15 cellular contexts compared by ENCODE assay signal in genomic region chr10:88999629-89000028, GRCh38. TPM values are rescaled to one million over a fixed set of nuclear protein-coding genes. Genes with fewer than 3 reads are reported as not detected.
DNase-seq lines count a peak whose midpoint lies in the region; ATAC-seq, FAIRE-seq and TF ChIP-seq lines count a peak whose summit lies in the region.
"Had no signal": no experiment of that assay in that cellular context is flagged by ENCODE, and none has a peak within 500 bp of the region (broad histone marks: within the 10 kb centered on the region; RNA-seq: fewer than 3 reads in every experiment).

No MANE protein-coding gene starts in this region.

- TF ChIP-seq CTCF in fibroblast of villous mesenchyme (IDR thresholded peaks at IDR 0.05; ENCODE audit: insufficient read depth, low read depth, low read length) = no peak

- 67 to 81% (median 73%) methylated on average over 1 of the region's 1 CpG for WGBS in small intestine, 3 donors

- H3K36me3 ChIP-seq in subcutaneous abdominal adipose tissue (ENCODE audit: control insufficient read depth in 5 of 5, insufficient read depth in 5 of 5, low read length in 5 of 5) = peaks cover 2 to 10% (median 4%) of the 10 kb centered on the region in 5 donors
- peaks cover 0 to 3% of the 10 kb centered on the region in 2 donors for H3K36me3 ChIP-seq in small intestine (ENCODE audit: control insufficient read depth in 2 of 2, insufficient read depth in 2 of 2, low read length in 2 of 2)

- peaks cover 28% of the 10 kb centered on the region for H3K36me3 Mint-ChIP-seq in T-helper 1 cell treated with Interleukin-12 subunit alpha and Interleukin-12 subunit beta and Interleukin-4 antibody, amounts not matched to agents 30 μg/mL and 1 μg/mL, for 36 hours (ENCODE audit: low read depth)
- H3K36me3 Mint-ChIP-seq in T-cell = peaks cover 5% of the 10 kb centered on the region

- H3K9me3 Mint-ChIP-seq in T-helper 1 cell treated with Interleukin-12 subunit alpha and Interleukin-12 subunit beta and Interleukin-4 antibody, amounts not matched to agents 30 μg/mL and 1 μg/mL, for 36 hours = no peaks in the 10 kb centered on the region
- H3K9me3 Mint-ChIP-seq in T-cell = no peaks in the 10 kb centered on the region
- H3K9me3 Mint-ChIP-seq: activated naive CD8-positive, alpha-beta T cell treated with anti-CD3 and anti-CD28 coated beads, Interleukin-2, amount 10 ng/mL, durations not matched to agents 7 days and 5 days; endodermal cell had no signal

- no peak overlapping the region for H3K4me3 ChIP-seq in fibroblast of villous mesenchyme (ENCODE audit: low read depth, low read length)
- no peak overlapping the region for H3K4me3 ChIP-seq in subcutaneous abdominal adipose tissue (ENCODE audit: low read depth in 1 of 5, low read length in 5 of 5)
- no peak overlapping the region for H3K4me3 ChIP-seq in small intestine (ENCODE audit: low read depth in 1 of 2, low read length in 2 of 2)

- H3K27ac Mint-ChIP-seq in T-helper 1 cell treated with Interleukin-12 subunit alpha and Interleukin-12 subunit beta and Interleukin-4 antibody, amounts not matched to agents 30 μg/mL and 1 μg/mL, for 36 hours = no peak overlapping the region
- H3K27ac Mint-ChIP-seq in T-cell = peak overlapping the region; percentile 39 to 88
- H3K27ac Mint-ChIP-seq: activated naive CD8-positive, alpha-beta T cell treated with anti-CD3 and anti-CD28 coated beads, Interleukin-2, amount 10 ng/mL, durations not matched to agents 7 days and 5 days; endodermal cell had no signal

- H3K27me3 ChIP-seq in subcutaneous abdominal adipose tissue (ENCODE audit: control insufficient read depth in 5 of 5, insufficient read depth in 4 of 5, low read length in 5 of 5) = peaks cover 0 to 2% (median 0%) of the 10 kb centered on the region in 5 donors
- no peaks in the 10 kb centered on the region for H3K27me3 ChIP-seq in small intestine (ENCODE audit: control insufficient read depth in 2 of 2, insufficient read depth in 2 of 2, low read length in 2 of 2)

- peak overlapping the region in 1 of 5 donors; percentile 16 for H3K9ac ChIP-seq in subcutaneous abdominal adipose tissue (ENCODE audit: low read length in 5 of 5)

- CTCF ChIA-PET in T-cell (lab: Charles Lee) = interaction anchor here in 1 of 2 donors (1.2 to 1.3 kb wide), 4 partner anchors 11 to 67 kb away, joined by 3 to 4 read pairs (median 3); no protein-coding TSS in a partner anchor

- peaks cover 70% of the 10 kb centered on the region for H3K4me1 Mint-ChIP-seq in T-helper 1 cell treated with Interleukin-12 subunit alpha and Interleukin-12 subunit beta and Interleukin-4 antibody, amounts not matched to agents 30 μg/mL and 1 μg/mL, for 36 hours (ENCODE audit: low read depth)
- H3K4me1 Mint-ChIP-seq in T-cell = peaks cover 70 to 76% (median 70%) of the 10 kb centered on the region in 3 donors
- H3K4me1 Mint-ChIP-seq: endodermal cell had no signal

- H3K9me3 ChIP-seq in subcutaneous abdominal adipose tissue (ENCODE audit: control insufficient read depth in 5 of 5, low read length in 5 of 5) = no peaks in the 10 kb centered on the region
- no peaks in the 10 kb centered on the region for H3K9me3 ChIP-seq in small intestine (ENCODE audit: control insufficient read depth, low read depth)

- no peak for FAIRE-seq in small intestine (lab: Jason Lieb, UNC)
- FAIRE-seq: islet of Langerhans had no signal

- peak overlapping the region; percentile 34 for H3K4me3 Mint-ChIP-seq in T-helper 1 cell treated with Interleukin-12 subunit alpha and Interleukin-12 subunit beta and Interleukin-4 antibody, amounts not matched to agents 30 μg/mL and 1 μg/mL, for 36 hours
- H3K4me3 Mint-ChIP-seq in T-cell = peak overlapping the region in 1 of 3 donors; percentile 61
- H3K4me3 Mint-ChIP-seq: activated naive CD8-positive, alpha-beta T cell treated with anti-CD3 and anti-CD28 coated beads, Interleukin-2, amount 10 ng/mL, durations not matched to agents 7 days and 5 days; endodermal cell had no signal

- H3K27ac ChIP-seq in subcutaneous abdominal adipose tissue (ENCODE audit: low read depth, low read length) (peak overlapping the region; percentile 22), small intestine (ENCODE audit: low read depth in 1 of 2, low read length in 1 of 2) (peak overlapping the region in 1 of 2 donors; percentile 4)
- H3K27ac ChIP-seq: 22Rv1 had no signal

- ATAC-seq in T-cell (replicated peaks in 1 of 4) (peak in 1 of 4 experiments; percentile 19), HG02610 (IDR thresholded peaks at IDR 0.05; ENCODE audit: unreplicated experiment) (no peak)
- ATAC-seq: PC-3 had no signal

- H3K27me3 Mint-ChIP-seq in T-helper 1 cell treated with Interleukin-12 subunit alpha and Interleukin-12 subunit beta and Interleukin-4 antibody, amounts not matched to agents 30 μg/mL and 1 μg/mL, for 36 hours (ENCODE audit: low read depth) = no peaks in the 10 kb centered on the region
- no peaks in the 10 kb centered on the region for H3K27me3 Mint-ChIP-seq in T-cell
- H3K27me3 Mint-ChIP-seq: activated naive CD8-positive, alpha-beta T cell treated with anti-CD3 and anti-CD28 coated beads, Interleukin-2, amount 10 ng/mL, durations not matched to agents 7 days and 5 days had no signal

- POLR2A ChIA-PET in T-cell (lab: Charles Lee) = no interaction called here

- H3K4me1 ChIP-seq in subcutaneous abdominal adipose tissue (ENCODE audit: control insufficient read depth in 5 of 5, insufficient read depth in 5 of 5, low read length in 5 of 5) = peaks cover 0 to 15% (median 6%) of the 10 kb centered on the region in 5 donors
- H3K4me1 ChIP-seq in small intestine (ENCODE audit: control insufficient read depth in 2 of 2, insufficient read depth in 1 of 2, low read depth in 1 of 2, low read length in 1 of 2) = peaks cover 7 to 11% of the 10 kb centered on the region in 2 donors

- no peak for DNase-seq in T-helper 1 cell
- DNase-seq in T-cell = no peak
- DNase-seq in fibroblast of villous mesenchyme (ENCODE audit: low read depth) = peak; percentile 41
- no peak for DNase-seq in GM19240 (ENCODE audit: insufficient read length, low spot score)
- no peak for DNase-seq in small intestine
- DNase-seq: activated CD4-positive, CD25-positive, alpha-beta regulatory T cell treated with anti-CD3 and anti-CD28 coated beads, Interleukin-2, amount 50 U/mL, for 72 hours; activated naive CD8-positive, alpha-beta T cell treated with anti-CD3 and anti-CD28 coated beads, Interleukin-2, amount 10 ng/mL, durations not matched to agents 7 days and 5 days; endodermal cell; NCI-H1417; PC-3 had no signal

RNA-seq across cellular contexts. Expression of gene FAS, which starts 9.0 kb away (rescaled TPM):
- total RNA-seq in T-cell = 10 to 100 TPM; 18.4 to 32.6 (median 28.0) TPM
- total RNA-seq in fibroblast of villous mesenchyme = 49.0 and 95.9 TPM in 2 replicates
- polyA plus RNA-seq in small intestine = 10 to 100 TPM in 1 of 3 donors, 1 to 10 TPM in 2; 3.4 to 11.3 (median 5.9) TPM

RNA-seq across cellular contexts. Expression of gene ACTA2, which starts 47.1 kb away (rescaled TPM):
- 1 to 10 TPM; 4.0 to 7.8 (median 5.3) TPM for total RNA-seq in T-cell
- total RNA-seq in fibroblast of villous mesenchyme = 2,403 and 2,598 TPM in 2 replicates
- polyA plus RNA-seq in small intestine = 100 to 1,000 TPM in 1 of 3 donors, 10 to 100 TPM in 1, 1 to 10 TPM in 1; 6.5 to 274 (median 60.0) TPM
- total RNA-seq: endodermal cell, PC-3 had no signal

Comparison
In these comparisons a context has a peak if more than half of its experiments do, and no peak if none do; other contexts are left out.
1. RNA of gene ACTA2, which starts 47.1 kb away (total RNA-seq): 2,403 to 2,598 TPM in fibroblast of villous mesenchyme; 4.0 to 7.8 TPM in T-cell; every median in the first group is over 100 times any median in the second.